ENCODE assay signal across 1 cellular context in genomic region chr2:10216677-10217498, GRCh38.
TF ChIP-seq lines count a peak whose summit lies in the region.

No MANE protein-coding gene starts in this region.

TF ChIP-seq in H1, 55 proteins besides CTCF, POLR2A, EP300 and RAD21 (continued from another document):
- no peak for TF ChIP-seq CHD7 (IDR thresholded peaks at IDR 0.05; ENCODE audit: insufficient replicate concordance, low read length)
